8 cellular contexts compared by ENCODE assay signal in genomic region chr17:34361478-34362061, GRCh38. TPM values are rescaled to one million over a fixed set of nuclear protein-coding genes. Genes with fewer than 3 reads are reported as not detected.
DNase-seq lines count a peak whose midpoint lies in the region; ATAC-seq and TF ChIP-seq lines count a peak whose summit lies in the region.

No MANE protein-coding gene starts in this region.

- H3K27ac ChIP-seq in CD8-positive, alpha-beta T cell (ENCODE audit: low read depth, low read length): no peak overlapping the region
- H3K27ac ChIP-seq in adrenal gland (no peak overlapping the region), heart right ventricle (no peak overlapping the region), psoas muscle (no peak overlapping the region)

- no peak overlapping the region for H3K27ac Mint-ChIP-seq in CD8-positive, alpha-beta T cell

- TF ChIP-seq CTCF in CD8-positive, alpha-beta T cell (IDR thresholded peaks at IDR 0.05): peak; percentile 65
- TF ChIP-seq CTCF in adrenal gland (IDR thresholded peaks at IDR 0.05) (peak; percentile 97 to 100 (median 100)), heart right ventricle (IDR thresholded peaks at IDR 0.05) (peak; percentile 98 to 100 (median 100)), psoas muscle (IDR thresholded peaks at IDR 0.05) (peak; percentile 94)

- no peak overlapping the region for H3K4me3 ChIP-seq in CD8-positive, alpha-beta T cell (ENCODE audit: low read depth, low read length)
- no peak overlapping the region for H3K4me3 ChIP-seq in adrenal gland
- H3K4me3 ChIP-seq in heart right ventricle: no peak overlapping the region
- H3K4me3 ChIP-seq in psoas muscle: no peak overlapping the region

- intact Hi-C loops in CD8-positive, alpha-beta T cell (cut with DNase I, micrococcal nuclease): loop anchor here in 1 of 2 experiments (1.0 kb wide), 1 partner anchor 161 kb away; no protein-coding TSS in a partner anchor
- intact Hi-C loops in adrenal gland (cut with DNase I) (loop anchor here in 1 of 2 donors (5.0 kb wide), 2 partner anchors 54 to 164 kb away; no protein-coding TSS in a partner anchor), heart right ventricle (cut with DNase I) (loop anchor here (1.0 to 10.0 kb wide), 9 partner anchors 49 to 587 kb away; no protein-coding TSS in a partner anchor), psoas muscle (cut with DNase I) (loop anchor here (1.0 to 5.0 kb wide), 3 partner anchors 161 to 584 kb away; no protein-coding TSS in a partner anchor)

- no peaks in the 10 kb centered on the region for H3K9me3 ChIP-seq in CD8-positive, alpha-beta T cell (ENCODE audit: low read length)
- H3K9me3 ChIP-seq in adrenal gland (replicated peaks in 1 of 3) (no peaks in the 10 kb centered on the region), heart right ventricle (no peaks in the 10 kb centered on the region), psoas muscle (no peaks in the 10 kb centered on the region)

- H3K36me3 Mint-ChIP-seq in CD8-positive, alpha-beta T cell: no peaks in the 10 kb centered on the region

- H3K36me3 ChIP-seq in CD8-positive, alpha-beta T cell (ENCODE audit: insufficient read depth, low read length): no peaks in the 10 kb centered on the region
- H3K36me3 ChIP-seq in adrenal gland (replicated peaks in 1 of 2): no peaks in the 10 kb centered on the region
- no peaks in the 10 kb centered on the region for H3K36me3 ChIP-seq in heart right ventricle
- no peaks in the 10 kb centered on the region for H3K36me3 ChIP-seq in psoas muscle (ENCODE audit: insufficient read depth in 1 of 2, low read depth in 1 of 2)

- CTCF ChIA-PET in CD8-positive, alpha-beta T cell (lab: Charles Lee): interaction anchor here (0.6 to 4.3 kb wide), 21 partner anchors 8 to 473 kb away, joined by 3 to 77 read pairs (median 4); no protein-coding TSS in a partner anchor

- H3K4me1 Mint-ChIP-seq in CD8-positive, alpha-beta T cell (ENCODE audit: low read depth): peaks cover 18% of the 10 kb centered on the region

- H3K4me1 ChIP-seq in CD8-positive, alpha-beta T cell (ENCODE audit: insufficient read depth, low read length): no peaks in the 10 kb centered on the region
- peaks cover 0 to 3% of the 10 kb centered on the region in 2 donors for H3K4me1 ChIP-seq in adrenal gland (replicated peaks in 1 of 2)
- H3K4me1 ChIP-seq in heart right ventricle: peaks cover 0 to 22% (median 6%) of the 10 kb centered on the region in 9 donors
- no peaks in the 10 kb centered on the region for H3K4me1 ChIP-seq in psoas muscle

- ATAC-seq in CD8-positive, alpha-beta T cell: peak; percentile 42
- ATAC-seq in GM21619 (IDR thresholded peaks at IDR 0.05; ENCODE audit: unreplicated experiment) (peak; percentile 83), SK-N-SH treated with all-trans-retinoic acid at 6 μM for 48 hours (peak; percentile 98), heart right ventricle (peak; percentile 86 to 96 (median 90)), psoas muscle (peak; percentile 76 to 92 (median 86)), GM19397 (IDR thresholded peaks at IDR 0.05; ENCODE audit: unreplicated experiment) (no peak)

- POLR2A ChIA-PET in CD8-positive, alpha-beta T cell (lab: Charles Lee): interaction anchor here (0.6 to 1.0 kb wide), 2 partner anchors 31 to 161 kb away, joined by 3 to 5 read pairs; no protein-coding TSS in a partner anchor

- peaks cover 11% of the 10 kb centered on the region for H3K27me3 Mint-ChIP-seq in CD8-positive, alpha-beta T cell (ENCODE audit: low read depth)

- H3K27me3 ChIP-seq in CD8-positive, alpha-beta T cell (ENCODE audit: insufficient read depth, low read length): no peaks in the 10 kb centered on the region
- H3K27me3 ChIP-seq in adrenal gland (no peaks in the 10 kb centered on the region), heart right ventricle (peaks cover 0 to 30% (median 0%) of the 10 kb centered on the region in 7 donors), psoas muscle (ENCODE audit: insufficient read depth in 3 of 3, low read length in 2 of 3) (peaks cover 0 to 16% (median 0%) of the 10 kb centered on the region in 3 donors)

- 21 to 23% (median 23%) methylated on average over 8 of the region's 8 CpGs for WGBS in adrenal gland, 4 donors
- WGBS in heart right ventricle, 2 donors: 18 to 23% methylated on average over 8 of the region's 8 CpGs
- 15 to 19% (median 17%) methylated on average over 8 of the region's 8 CpGs for WGBS in psoas muscle, 3 donors

- DNase-seq in CD8-positive, alpha-beta T cell: peak; percentile 28 to 67 (median 53)
- peak; percentile 90 for DNase-seq in NCI-H1105 (lab: John Stamatoyannopoulos, UW)
- DNase-seq in adrenal gland: peak; percentile 85 to 96 (median 87)
- DNase-seq in heart right ventricle: peak; percentile 90 to 91
- peak; percentile 86 to 90 for DNase-seq in psoas muscle

- no peaks in the 10 kb centered on the region for H3K9me3 Mint-ChIP-seq in CD8-positive, alpha-beta T cell

- no peak overlapping the region for H3K4me3 Mint-ChIP-seq in CD8-positive, alpha-beta T cell

- no peak for TF ChIP-seq POLR2A in adrenal gland (IDR thresholded peaks at IDR 0.05)

TF ChIP-seq in SK-N-SH treated with all-trans-retinoic acid at 6 μM for 48 hours, 23 proteins besides CTCF, POLR2A, EP300 and RAD21:
- TF ChIP-seq TOX (CRISPR knock-in tag; IDR thresholded peaks at IDR 0.05; ENCODE audit: borderline replicate concordance): no peak
TF ChIP-seq in SK-N-SH treated with all-trans-retinoic acid at 6 μM for 48 hours: peak in this region for 0.

RNA-seq across cellular contexts. Expression of gene CCL1, which starts 1.5 kb away (rescaled TPM):
- not detected for total RNA-seq in CD8-positive, alpha-beta T cell
- not detected for total RNA-seq in adrenal gland
- polyA plus RNA-seq in adrenal gland: not detected
- total RNA-seq in heart right ventricle: not detected
- polyA plus RNA-seq in heart right ventricle: not detected
- total RNA-seq in psoas muscle: not detected
- polyA plus RNA-seq in psoas muscle: not detected

RNA-seq across cellular contexts. Expression of gene CCL13, which starts 5.3 kb away (rescaled TPM):
- not detected for total RNA-seq in CD8-positive, alpha-beta T cell
- total RNA-seq in adrenal gland (10 to 100 TPM in 1 of 8 donors, 1 to 10 TPM in 6, under 1 TPM in 1; 0.81 to 17.6 (median 3.4) TPM), heart right ventricle (10 to 100 TPM in 1 of 10 donors, 1 to 10 TPM in 6, under 1 TPM in 2, not detected in 1; 0.39 to 64.0 (median 1.4) TPM), psoas muscle (1 to 10 TPM in 1 of 4 donors, under 1 TPM in 1, not detected in 2; 0.73 to 1.2 TPM)
- polyA plus RNA-seq in adrenal gland (1 to 10 TPM; 1.7 to 2.2 (median 1.7) TPM), heart right ventricle (1 to 10 TPM; 1.0 to 2.3 TPM), psoas muscle (under 1 TPM; 0.10 to 0.27 (median 0.20) TPM)

RNA-seq across cellular contexts. Expression of gene CCL8, which starts 42.3 kb away (rescaled TPM):
- total RNA-seq in CD8-positive, alpha-beta T cell: not detected
- total RNA-seq in adrenal gland (1 to 10 TPM in 3 of 8 donors, under 1 TPM in 3, not detected in 2; 0.60 to 5.4 (median 1.7) TPM), heart right ventricle (10 to 100 TPM in 1 of 10 donors, 1 to 10 TPM in 4, under 1 TPM in 4, not detected in 1; 0.39 to 17.5 (median 1.1) TPM), psoas muscle (under 1 TPM in 1 of 4 donors, not detected in 3; 0.42 TPM)
- polyA plus RNA-seq in adrenal gland (1 to 10 TPM in 2 of 3 donors, under 1 TPM in 1; 0.79 to 1.3 (median 1.2) TPM), heart right ventricle (under 1 TPM in 1 of 2 donors, not detected in 1; 0.38 TPM), psoas muscle (under 1 TPM in 2 of 3 donors, not detected in 1; 0.03 to 0.09 TPM)
